In the genomic region with DNA sequence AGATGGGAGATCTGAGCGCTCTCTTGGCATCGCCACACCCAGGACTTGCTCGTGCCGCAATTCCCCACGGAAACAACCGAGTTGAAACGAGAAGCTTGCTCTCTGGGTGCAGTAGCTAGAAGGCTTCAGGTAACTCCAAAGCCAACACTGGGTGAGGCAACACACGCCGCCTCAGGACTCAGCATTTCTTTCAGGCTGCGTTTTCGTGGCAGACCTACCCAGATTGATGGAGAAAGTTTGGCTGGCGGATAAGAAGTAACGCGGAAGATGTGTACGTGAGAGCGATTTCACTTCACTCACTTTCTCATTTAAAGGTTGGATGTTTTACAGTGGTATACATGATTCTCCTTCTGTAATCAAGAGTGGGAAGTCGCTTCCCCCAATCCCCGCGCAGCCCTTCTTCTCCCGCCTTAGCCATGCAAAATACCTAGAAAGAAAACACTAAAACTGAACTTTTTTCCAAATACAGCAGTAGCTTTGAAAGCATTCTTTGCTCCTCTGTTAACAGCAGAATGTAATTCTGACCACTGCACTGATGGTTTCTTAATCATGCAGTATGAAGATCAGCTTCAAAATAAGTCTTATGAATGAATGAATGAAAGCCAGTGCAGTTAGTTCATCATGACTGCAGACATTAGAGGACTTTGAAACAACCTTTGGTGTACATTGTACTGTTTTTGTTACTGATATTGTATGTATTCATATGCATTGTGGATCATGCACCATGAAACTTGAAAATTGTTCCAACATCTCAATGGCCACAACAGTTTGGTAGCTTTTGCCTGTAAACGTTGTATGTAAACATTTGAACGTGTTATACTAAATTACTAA, we compare ENCODE assay signal across 8 cellular contexts. TPM values are rescaled to one million over a fixed set of nuclear protein-coding genes. Genes with fewer than 3 reads are reported as not detected.
DNase-seq lines count a peak whose midpoint lies in the region; ATAC-seq and TF ChIP-seq lines count a peak whose summit lies in the region.

No MANE protein-coding gene starts in this region.

- peak overlapping the region; percentile 98 to 100 for H3K4me3 Mint-ChIP-seq in stimulated activated naive CD8-positive, alpha-beta T cell treated with anti-CD3 and anti-CD28 coated beads, Interleukin-15, amount 100 ng/mL, for 72 hours

- intact Hi-C loops in left lung (cut with DNase I), result no loop called here

- H3K9me3 ChIP-seq in left lung, result no peaks in the 10 kb centered on the region

- H3K27me3 ChIP-seq in left lung, result peaks cover 0 to 62% of the 10 kb centered on the region in 2 donors

- H3K4me3 ChIP-seq in left lung, result peak overlapping the region; percentile 72 to 75

- H3K4me1 Mint-ChIP-seq in stimulated activated naive CD8-positive, alpha-beta T cell treated with anti-CD3 and anti-CD28 coated beads, Interleukin-15, amount 100 ng/mL, for 72 hours, result peaks cover 36% of the 10 kb centered on the region

- H3K27me3 Mint-ChIP-seq in stimulated activated naive CD8-positive, alpha-beta T cell treated with anti-CD3 and anti-CD28 coated beads, Interleukin-15, amount 100 ng/mL, for 72 hours, result no peaks in the 10 kb centered on the region

- DNase-seq in DMS53 treated with DMSO at 0.1 percent for 48 hours (lab: John Stamatoyannopoulos, UW; ENCODE audit: unreplicated experiment), result peak; percentile 41
- peak; percentile 69 for DNase-seq in SK-N-DZ (ENCODE audit: low spot score)
- DNase-seq in cerebellar cortex (ENCODE audit: low spot score), result peak; percentile 46
- no peak for DNase-seq in left lung
- peak in 1 of 2 donors; percentile 38 for DNase-seq in stimulated activated naive CD8-positive, alpha-beta T cell treated with anti-CD3 and anti-CD28 coated beads, Interleukin-15, amount 100 ng/mL, for 72 hours
- no peak for DNase-seq in globus pallidus (ENCODE audit: low spot score)

- no peaks in the 10 kb centered on the region for H3K9me3 Mint-ChIP-seq in stimulated activated naive CD8-positive, alpha-beta T cell treated with anti-CD3 and anti-CD28 coated beads, Interleukin-15, amount 100 ng/mL, for 72 hours

- H3K36me3 ChIP-seq in left lung, result no peaks in the 10 kb centered on the region

- TF ChIP-seq CTCF in left lung (IDR thresholded peaks at IDR 0.05), result no peak

- H3K4me1 ChIP-seq in left lung, result peaks cover 12 to 45% of the 10 kb centered on the region in 2 donors

- H3K27ac ChIP-seq in left lung, result peak overlapping the region; percentile 80 to 84

- peak overlapping the region; percentile 94 to 96 for H3K27ac Mint-ChIP-seq in stimulated activated naive CD8-positive, alpha-beta T cell treated with anti-CD3 and anti-CD28 coated beads, Interleukin-15, amount 100 ng/mL, for 72 hours

- ATAC-seq in GM21367 (IDR thresholded peaks at IDR 0.05; ENCODE audit: unreplicated experiment) (peak; percentile 13), HG03571 (IDR thresholded peaks at IDR 0.05; ENCODE audit: unreplicated experiment) (peak; percentile 19), left lung (peak; percentile 51)
- ATAC-seq in stimulated activated naive CD8-positive, alpha-beta T cell treated with anti-CD3 and anti-CD28 coated beads, Interleukin-15, amount 100 ng/mL, for 72 hours, result peak; percentile 14

RNA-seq across cellular contexts. Expression of gene TNIK, which starts 1.1 kb away (rescaled TPM):
- 6.5 and 6.7 TPM in 2 replicates for polyA plus RNA-seq in SK-N-DZ (2014; cell fraction: cytosol; rRNA removed)
- polyA plus RNA-seq in SK-N-DZ (2014; cell fraction: nucleus; rRNA removed), result 5.9 and 6.8 TPM in 2 replicates
- total RNA-seq in left lung, result 10 to 100 TPM; 41.3 to 42.0 TPM

Comparison
In these comparisons a context has a peak if more than half of its experiments do, and no peak if none do; other contexts are left out.
1. DNase-seq: peak in DMS53 treated with DMSO at 0.1 percent for 48 hours (single experiment), SK-N-DZ (single experiment) and cerebellar cortex (single experiment); none in left lung (0 of 2) and globus pallidus (single experiment).
2. Peak in every context shown above with its lines, with median percentiles within 50 percentile points of each other: ATAC-seq.